Comparison of ENCODE assay signal across 26 cellular contexts in genomic region chr15:91424001-91424400, GRCh38.
DNase-seq lines count a peak whose midpoint lies in the region; ATAC-seq and TF ChIP-seq lines count a peak whose summit lies in the region.
"Had no signal": no experiment of that assay in that cellular context is flagged by ENCODE, and none has a peak within 500 bp of the region (broad histone marks: within the 10 kb centered on the region; RNA-seq: fewer than 3 reads in every experiment).

No MANE protein-coding gene starts in this region.

- peaks cover 3% of the 10 kb centered on the region for H3K9me3 Mint-ChIP-seq in T-helper 1 cell treated with Interleukin-12 subunit alpha and Interleukin-12 subunit beta and Interleukin-4 antibody, amounts not matched to agents 30 μg/mL and 1 μg/mL, for 36 hours
- peaks cover 13% of the 10 kb centered on the region for H3K9me3 Mint-ChIP-seq in activated naive CD8-positive, alpha-beta T cell treated with anti-CD3 and anti-CD28 coated beads, Interleukin-2, amount 10 ng/mL, durations not matched to agents 7 days and 5 days
- H3K9me3 Mint-ChIP-seq in activated naive CD8-positive, alpha-beta T cell treated with anti-CD3 and anti-CD28 coated beads, Interleukin-2, amount 50 U/mL, for 24 hours, result no peaks in the 10 kb centered on the region
- H3K9me3 Mint-ChIP-seq in effector memory CD8-positive, alpha-beta T cell, result no peaks in the 10 kb centered on the region
- H3K9me3 Mint-ChIP-seq: CD4-positive, alpha-beta T cell; GM23338 had no signal

- peak overlapping the region; percentile 16 for H3K27ac Mint-ChIP-seq in T-helper 1 cell treated with Interleukin-12 subunit alpha and Interleukin-12 subunit beta and Interleukin-4 antibody, amounts not matched to agents 30 μg/mL and 1 μg/mL, for 36 hours
- peak overlapping the region; percentile 70 for H3K27ac Mint-ChIP-seq in activated naive CD8-positive, alpha-beta T cell treated with anti-CD3 and anti-CD28 coated beads, Interleukin-2, amount 10 ng/mL, durations not matched to agents 7 days and 5 days
- no peak overlapping the region for H3K27ac Mint-ChIP-seq in activated naive CD8-positive, alpha-beta T cell treated with anti-CD3 and anti-CD28 coated beads, Interleukin-2, amount 50 U/mL, for 24 hours
- peak overlapping the region; percentile 31 to 62 for H3K27ac Mint-ChIP-seq in effector memory CD8-positive, alpha-beta T cell
- H3K27ac Mint-ChIP-seq: GM23338, H9, HFFc6 had no signal

- peaks cover 10% of the 10 kb centered on the region for H3K27me3 Mint-ChIP-seq in T-helper 1 cell treated with Interleukin-12 subunit alpha and Interleukin-12 subunit beta and Interleukin-4 antibody, amounts not matched to agents 30 μg/mL and 1 μg/mL, for 36 hours (ENCODE audit: low read depth)
- no peaks in the 10 kb centered on the region for H3K27me3 Mint-ChIP-seq in activated naive CD8-positive, alpha-beta T cell treated with anti-CD3 and anti-CD28 coated beads, Interleukin-2, amount 10 ng/mL, durations not matched to agents 7 days and 5 days
- H3K27me3 Mint-ChIP-seq in activated naive CD8-positive, alpha-beta T cell treated with anti-CD3 and anti-CD28 coated beads, Interleukin-2, amount 50 U/mL, for 24 hours, result no peaks in the 10 kb centered on the region
- peaks cover 5 to 24% of the 10 kb centered on the region in 2 donors for H3K27me3 Mint-ChIP-seq in effector memory CD8-positive, alpha-beta T cell

- CTCF ChIA-PET in HEK293T (lab: Yijun Ruan, JAX), result no interaction called here

- H3K36me3 Mint-ChIP-seq in T-helper 1 cell treated with Interleukin-12 subunit alpha and Interleukin-12 subunit beta and Interleukin-4 antibody, amounts not matched to agents 30 μg/mL and 1 μg/mL, for 36 hours (ENCODE audit: low read depth), result peaks cover 3% of the 10 kb centered on the region
- peaks cover 41% of the 10 kb centered on the region for H3K36me3 Mint-ChIP-seq in activated naive CD8-positive, alpha-beta T cell treated with anti-CD3 and anti-CD28 coated beads, Interleukin-2, amount 10 ng/mL, durations not matched to agents 7 days and 5 days
- H3K36me3 Mint-ChIP-seq in activated naive CD8-positive, alpha-beta T cell treated with anti-CD3 and anti-CD28 coated beads, Interleukin-2, amount 50 U/mL, for 24 hours (ENCODE audit: low read depth), result no peaks in the 10 kb centered on the region
- H3K36me3 Mint-ChIP-seq in effector memory CD8-positive, alpha-beta T cell (ENCODE audit: insufficient read depth), result no peaks in the 10 kb centered on the region

- DNase-seq in T-helper 1 cell (no peak), cerebellum (ENCODE audit: low spot score) (no peak), HEK293T (ENCODE audit: extremely low spot score) (no peak)
- no peak for DNase-seq in activated naive CD8-positive, alpha-beta T cell treated with anti-CD3 and anti-CD28 coated beads, Interleukin-2, amount 10 ng/mL, durations not matched to agents 7 days and 5 days
- DNase-seq in activated naive CD8-positive, alpha-beta T cell treated with anti-CD3 and anti-CD28 coated beads, Interleukin-2, amount 50 U/mL, for 24 hours, result no peak
- no peak for DNase-seq in effector memory CD8-positive, alpha-beta T cell
- DNase-seq: AML-193; CD4-positive, alpha-beta T cell; GDM1; H9; HFFc6; MV-4-11; NCI-H1105 treated with DMSO at 0.1 percent for 48 hours; NCI-H146; NCI-H2029 treated with DMSO at 0.1 percent for 48 hours; NCI-H226; NCI-H510A; NCI-H748 treated with DMSO at 0.1 percent for 48 hours; NK-92 treated with Interleukin-12 subunit alpha and Interleukin-12 subunit beta, amount 100 ng/mL, for 24 hours; PC-3 had no signal

- POLR2A ChIA-PET in activated naive CD8-positive, alpha-beta T cell treated with anti-CD3 and anti-CD28 coated beads, Interleukin-2, amount 10 ng/mL, durations not matched to agents 7 days and 5 days (lab: Charles Lee), result interaction anchor here (0.7 kb wide), 1 partner anchor 60 kb away, joined by 6 read pairs; no protein-coding TSS in a partner anchor
- POLR2A ChIA-PET in HEK293T (lab: Yijun Ruan, JAX), result no interaction called here

- peaks cover 44% of the 10 kb centered on the region for H3K4me1 Mint-ChIP-seq in T-helper 1 cell treated with Interleukin-12 subunit alpha and Interleukin-12 subunit beta and Interleukin-4 antibody, amounts not matched to agents 30 μg/mL and 1 μg/mL, for 36 hours (ENCODE audit: low read depth)
- peaks cover 47% of the 10 kb centered on the region for H3K4me1 Mint-ChIP-seq in activated naive CD8-positive, alpha-beta T cell treated with anti-CD3 and anti-CD28 coated beads, Interleukin-2, amount 10 ng/mL, durations not matched to agents 7 days and 5 days
- H3K4me1 Mint-ChIP-seq in activated naive CD8-positive, alpha-beta T cell treated with anti-CD3 and anti-CD28 coated beads, Interleukin-2, amount 50 U/mL, for 24 hours, result peaks cover 22% of the 10 kb centered on the region
- H3K4me1 Mint-ChIP-seq in effector memory CD8-positive, alpha-beta T cell (ENCODE audit: low read depth in 2 of 2), result peaks cover 26 to 44% of the 10 kb centered on the region in 2 donors

- no peak for ATAC-seq in activated naive CD8-positive, alpha-beta T cell treated with anti-CD3 and anti-CD28 coated beads, Interleukin-2, amount 10 ng/mL, durations not matched to agents 7 days and 5 days (ENCODE audit: low read depth)
- no peak for ATAC-seq in activated naive CD8-positive, alpha-beta T cell treated with anti-CD3 and anti-CD28 coated beads, Interleukin-2, amount 50 U/mL, for 24 hours
- ATAC-seq in effector memory CD8-positive, alpha-beta T cell (replicated peaks), result no peak
- ATAC-seq: A549, GM12878, GM23338, K562, PC-3, SK-N-SH treated with all-trans-retinoic acid at 6 μM for 48 hours had no signal

- no peak overlapping the region for H3K4me3 Mint-ChIP-seq in T-helper 1 cell treated with Interleukin-12 subunit alpha and Interleukin-12 subunit beta and Interleukin-4 antibody, amounts not matched to agents 30 μg/mL and 1 μg/mL, for 36 hours
- H3K4me3 Mint-ChIP-seq in activated naive CD8-positive, alpha-beta T cell treated with anti-CD3 and anti-CD28 coated beads, Interleukin-2, amount 10 ng/mL, durations not matched to agents 7 days and 5 days, result peak overlapping the region; percentile 11
- H3K4me3 Mint-ChIP-seq in activated naive CD8-positive, alpha-beta T cell treated with anti-CD3 and anti-CD28 coated beads, Interleukin-2, amount 50 U/mL, for 24 hours, result no peak overlapping the region
- no peak overlapping the region for H3K4me3 Mint-ChIP-seq in effector memory CD8-positive, alpha-beta T cell
- H3K4me3 Mint-ChIP-seq: CD4-positive, alpha-beta T cell; GM23338; H9; HFFc6 had no signal

TF ChIP-seq in HEK293T, 16 proteins besides CTCF, POLR2A, EP300 and RAD21:
- TF ChIP-seq PKNOX1 (IDR thresholded peaks at IDR 0.05) (no peak), L3MBTL2 (conservative IDR thresholded peaks at IDR 0.05) (no peak), FOXK2 (IDR thresholded peaks at IDR 0.05) (no peak), SP1 (IDR thresholded peaks at IDR 0.05) (no peak), ZNF384 (IDR thresholded peaks at IDR 0.05) (no peak)
